In genomic region chr1:212884592-212884991, GRCh38 we compare ENCODE assay signal across 31 cellular contexts. TPM values are rescaled to one million over a fixed set of nuclear protein-coding genes. Genes with fewer than 3 reads are reported as not detected.
"Had no signal": no experiment of that assay in that cellular context is flagged by ENCODE, and none has a peak within 500 bp of the region (broad histone marks: within the 10 kb centered on the region; RNA-seq: fewer than 3 reads in every experiment).

No MANE protein-coding gene starts in this region.

- ATAC-seq: natural killer cell; right lobe of liver; stimulated activated naive B cell treated with anti-CD40 and anti-IgM and Interleukin-4, amounts not matched to agents 10 μg/mL and 1 μg/mL and 100 μg/mL, for 72 hours; stimulated activated naive CD8-positive, alpha-beta T cell treated with anti-CD3 and anti-CD28 coated beads, Interleukin-15, Interleukin-2, amounts not matched to agents 100 U/mL and 50 U/mL, for 24 hours; upper lobe of right lung had no signal

- H3K27ac Mint-ChIP-seq: mesothelial cell of epicardium; naive B cell; natural killer cell; nephron progenitor cell; neural progenitor cell; progenitor cell of endocrine pancreas; stimulated activated naive B cell treated with anti-CD40 and anti-IgM and Interleukin-4, amounts not matched to agents 10 μg/mL and 1 μg/mL and 100 μg/mL, for 72 hours had no signal

- DNase-seq: islet precursor cell; left ventricle myocardium inferior; mesendoderm; naive B cell; natural killer cell; nephron progenitor cell; ovary; right lobe of liver; stimulated activated CD4-positive, alpha-beta T cell treated with anti-CD3 and anti-CD28 coated beads, Interleukin-12 subunit alpha, Interleukin-12 subunit beta, amount 100 ng/mL, for 4 hours; stimulated activated CD4-positive, alpha-beta T cell treated with anti-CD3 and anti-CD28 coated beads, Interleukin-15, amount 100 ng/mL, for 24 hours; stimulated activated CD4-positive, alpha-beta T cell treated with anti-CD3 and anti-CD28 coated beads, Interleukin-2, amount 100 ng/mL, for 24 hours; stimulated activated CD4-positive, alpha-beta T cell treated with anti-CD3 and anti-CD28 coated beads, Interleukin-4, amount 100 ng/mL, for 1 hour; stimulated activated naive B cell treated with anti-CD40 and anti-IgM and Interleukin-4, amounts not matched to agents 10 μg/mL and 1 μg/mL and 100 μg/mL, for 72 hours; stimulated activated naive CD8-positive, alpha-beta T cell treated with anti-CD3 and anti-CD28 coated beads, Interleukin-15, Interleukin-2, amounts not matched to agents 100 U/mL and 50 U/mL, for 24 hours; stomach; testis; thyroid gland; transverse colon; upper lobe of right lung had no signal

- FAIRE-seq: urothelium cell line had no signal

- H3K27ac ChIP-seq: left ventricle myocardium inferior, neural progenitor cell, neutrophil, ovary, right atrium auricular region, right lobe of liver, stomach, testis, thyroid gland, transverse colon, upper lobe of right lung had no signal

- H3K9me3 Mint-ChIP-seq: mesothelial cell of epicardium; naive B cell; natural killer cell; nephron progenitor cell; neural progenitor cell; stimulated activated naive B cell treated with anti-CD40 and anti-IgM and Interleukin-4, amounts not matched to agents 10 μg/mL and 1 μg/mL and 100 μg/mL, for 72 hours had no signal

- H3K4me3 ChIP-seq: left ventricle myocardium inferior, lung, neural progenitor cell, ovary, right atrium auricular region, right lobe of liver, stomach, testis, thyroid gland, transverse colon, upper lobe of right lung had no signal

- H3K9me3 ChIP-seq: left ventricle myocardium inferior, neutrophil, ovary, right atrium auricular region, right lobe of liver, stomach, testis, thyroid gland, transverse colon, upper lobe of right lung had no signal

- H2AFZ ChIP-seq: neural progenitor cell had no signal

- H3K4me3 Mint-ChIP-seq: mesothelial cell of epicardium; naive B cell; natural killer cell; nephron progenitor cell; neural progenitor cell; stimulated activated naive B cell treated with anti-CD40 and anti-IgM and Interleukin-4, amounts not matched to agents 10 μg/mL and 1 μg/mL and 100 μg/mL, for 72 hours had no signal

- H3K9ac ChIP-seq: neural progenitor cell had no signal

- H3K4me2 ChIP-seq: neural progenitor cell had no signal

- H3K27me3 ChIP-seq: neural progenitor cell, neutrophil, ovary, right atrium auricular region, right lobe of liver, stomach, testis, thyroid gland, transverse colon, upper lobe of right lung had no signal

- H3K4me1 Mint-ChIP-seq: mesothelial cell of epicardium; naive B cell; natural killer cell; nephron progenitor cell; neural progenitor cell; stimulated activated naive B cell treated with anti-CD40 and anti-IgM and Interleukin-4, amounts not matched to agents 10 μg/mL and 1 μg/mL and 100 μg/mL, for 72 hours had no signal

- H3K36me3 ChIP-seq: ovary had no signal

- H3K27me3 Mint-ChIP-seq: naive B cell; progenitor cell of endocrine pancreas; stimulated activated naive B cell treated with anti-CD40 and anti-IgM and Interleukin-4, amounts not matched to agents 10 μg/mL and 1 μg/mL and 100 μg/mL, for 72 hours had no signal

- H3K4me1 ChIP-seq: left ventricle myocardium inferior, neural progenitor cell, right atrium auricular region, right lobe of liver, stomach, testis, thyroid gland, transverse colon, upper lobe of right lung had no signal

RNA-seq across cellular contexts. Expression of gene SPATA45, which starts 37.1 kb away (rescaled TPM):
- total RNA-seq: kidney epithelial cell, left ventricle myocardium inferior, lower leg skin, lung, mononuclear cell, omental fat pad, ovary, progenitor cell of endocrine pancreas, pulmonary artery endothelial cell, right atrium auricular region, stomach, thyroid gland, transverse colon, upper lobe of right lung had no signal
- polyA plus RNA-seq: lung, ovary, stomach had no signal
